ENCODE assay signal across 15 cellular contexts in genomic region chr1:207711285-207711684, GRCh38. TPM values are rescaled to one million over a fixed set of nuclear protein-coding genes. Genes with fewer than 3 reads are reported as not detected.
DNase-seq lines count a peak whose midpoint lies in the region; ATAC-seq and TF ChIP-seq lines count a peak whose summit lies in the region.
"Had no signal": no experiment of that assay in that cellular context is flagged by ENCODE, and none has a peak within 500 bp of the region (broad histone marks: within the 10 kb centered on the region; RNA-seq: fewer than 3 reads in every experiment).

No MANE protein-coding gene starts in this region.

- no peak overlapping the region for H3K27ac Mint-ChIP-seq in H9
- H3K27ac Mint-ChIP-seq: activated naive CD4-positive, alpha-beta T cell treated with anti-CD3 and anti-CD28 coated beads, Interleukin-2, amount 50 U/mL, for 24 hours; CD14-positive monocyte had no signal

- no peak overlapping the region for H3K4me3 ChIP-seq in fibroblast of pulmonary artery (replicated peaks; ENCODE audit: low read depth, low read length)
- H3K4me3 ChIP-seq: GM23248, left ventricle myocardium inferior, right atrium auricular region had no signal

- H3K27ac ChIP-seq in H9 (ENCODE audit: insufficient read length, low read depth, low read length): no peak overlapping the region
- H3K27ac ChIP-seq in substantia nigra (ENCODE audit: low read depth, low read length, poor library complexity, severe bottlenecking): no peak overlapping the region
- H3K27ac ChIP-seq: GM23248, left ventricle myocardium inferior, right atrium auricular region had no signal

- no peak overlapping the region for H2BK15ac ChIP-seq in H9 (ENCODE audit: low read depth, low read length)

- no peaks in the 10 kb centered on the region for H3K23me2 ChIP-seq in H9 (ENCODE audit: insufficient read length, low read depth, low read length, poor library complexity, severe bottlenecking)

- H4K91ac ChIP-seq in H9 (ENCODE audit: insufficient read length, low read depth, low read length): no peak overlapping the region

- no peak overlapping the region for H3K9ac ChIP-seq in H9 (ENCODE audit: extremely low read depth, insufficient read length, low read length)
- H3K9ac ChIP-seq: GM23248 had no signal

- no peak overlapping the region for H3K23ac ChIP-seq in H9 (ENCODE audit: insufficient read length, low read depth, low read length)

- H3K4me2 ChIP-seq in H9 (ENCODE audit: insufficient read depth, insufficient read length, low read length): no peak overlapping the region

- H4K20me1 ChIP-seq in H9 (ENCODE audit: control insufficient read depth, insufficient read depth, insufficient read length): no peaks in the 10 kb centered on the region

- DNase-seq in A172 (ENCODE audit: low spot score) (peak; percentile 51), H9 (peak; percentile 73), SK-MEL-5 (ENCODE audit: low read depth, low spot score) (peak; percentile 61), fibroblast of pulmonary artery (ENCODE audit: low read depth) (peak; percentile 19), substantia nigra (lab: John Stamatoyannopoulos, UW) (no peak), amniotic stem cell (lab: John Stamatoyannopoulos, UW) (no peak), NCI-H1436 treated with DMSO at 0.1 percent for 48 hours (lab: John Stamatoyannopoulos, UW) (no peak)
- DNase-seq: GM23248; left ventricle myocardium inferior; NK-92 treated with Interleukin-12 subunit alpha and Interleukin-12 subunit beta, amount 100 ng/mL, for 24 hours had no signal

- H2AK5ac ChIP-seq in H9 (ENCODE audit: insufficient read length, low read length): no peak overlapping the region

- no peaks in the 10 kb centered on the region for H3K27me3 ChIP-seq in H9 (ENCODE audit: insufficient read depth, low read length)
- H3K27me3 ChIP-seq: right atrium auricular region had no signal

- no peak overlapping the region for H2BK20ac ChIP-seq in H9 (ENCODE audit: low read depth, low read length, poor library complexity, severe bottlenecking)

- H4K5ac ChIP-seq in H9 (ENCODE audit: insufficient read length, low read depth, low read length): no peak overlapping the region

- no peak overlapping the region for H3K56ac ChIP-seq in H9 (ENCODE audit: insufficient read length, low read depth, low read length)

- no peak overlapping the region for H2AFZ ChIP-seq in H9 (ENCODE audit: low read length)
- H2AFZ ChIP-seq: GM23248 had no signal

- H3K4me1 ChIP-seq in H9 (ENCODE audit: insufficient read depth, low read length): no peaks in the 10 kb centered on the region
- H3K4me1 ChIP-seq: left ventricle myocardium inferior, right atrium auricular region had no signal

- WGBS in H9 (ENCODE audit: extremely low coverage, insufficient read length, low lambda C conversion rate): no CpG with 5 or more reads among the region's 5 CpGs

- H2BK12ac ChIP-seq in H9 (ENCODE audit: insufficient read length, low read depth, low read length): no peak overlapping the region

- H3K36me3 Mint-ChIP-seq in H9 (ENCODE audit: insufficient read depth in 1 of 3, low read depth in 3 of 3): peaks cover 0 to 8% (median 0%) of the 10 kb centered on the region in 3 experiments; a peak in 2 of 7 replicates
- H3K36me3 Mint-ChIP-seq: activated naive CD4-positive, alpha-beta T cell treated with anti-CD3 and anti-CD28 coated beads, Interleukin-2, amount 50 U/mL, for 24 hours; CD14-positive monocyte had no signal

- no peaks in the 10 kb centered on the region for H3K9me3 ChIP-seq in H9 (ENCODE audit: control insufficient read depth, low read depth, low read length)
- H3K9me3 ChIP-seq: left ventricle myocardium inferior, right atrium auricular region had no signal

- no peaks in the 10 kb centered on the region for H3K79me1 ChIP-seq in H9 (ENCODE audit: insufficient read depth, low read depth, low read length, poor library complexity, severe bottlenecking)

- no peak overlapping the region for H3K14ac ChIP-seq in H9 (ENCODE audit: insufficient read depth, low read length)

- H3K4ac ChIP-seq in H9 (ENCODE audit: low read depth, low read length): no peak overlapping the region

- no peak overlapping the region for H2BK120ac ChIP-seq in H9 (ENCODE audit: low read depth, low read length, poor library complexity, severe bottlenecking)

- ATAC-seq in GM21423 (IDR thresholded peaks at IDR 0.05; ENCODE audit: unreplicated experiment): no peak
- ATAC-seq: activated CD4-positive, CD25-positive, alpha-beta regulatory T cell treated with anti-CD3 and anti-CD28 coated beads, Interleukin-2, amount 50 U/mL, for 24 hours had no signal

- no peaks in the 10 kb centered on the region; the same call in 1 of the 2 replicates for H3K27me3 Mint-ChIP-seq in H9 (ENCODE audit: low read depth)
- H3K27me3 Mint-ChIP-seq: activated naive CD4-positive, alpha-beta T cell treated with anti-CD3 and anti-CD28 coated beads, Interleukin-2, amount 50 U/mL, for 24 hours had no signal

- H3K9me3 Mint-ChIP-seq in H9: peaks cover 0 to 5% of the 10 kb centered on the region in 2 experiments; a peak in 1 of 5 replicates
- H3K9me3 Mint-ChIP-seq: activated naive CD4-positive, alpha-beta T cell treated with anti-CD3 and anti-CD28 coated beads, Interleukin-2, amount 50 U/mL, for 24 hours had no signal

- H2BK5ac ChIP-seq in H9 (ENCODE audit: insufficient read length, low read length): no peak overlapping the region

- in situ Hi-C loops in SK-MEL-5 (cut with HindIII; ENCODE audit: low pct_unique_long_range_greater_than_20kb, low sequenced_read_pairs): no loop called here

- H3K18ac ChIP-seq in H9 (ENCODE audit: insufficient read length, low read depth, low read length): no peak overlapping the region

- H4K8ac ChIP-seq in H9 (replicated peaks; ENCODE audit: insufficient read length, low read depth, low read length): no peak overlapping the region

- H3K79me2 ChIP-seq in H9 (ENCODE audit: insufficient read depth, low read length): no peaks in the 10 kb centered on the region

- peak; percentile 39; the same call in 2 of the 3 replicates for TF ChIP-seq CTCF in H9 (conservative IDR thresholded peaks at IDR 0.05)
- TF ChIP-seq CTCF in fibroblast of pulmonary artery (IDR thresholded peaks at IDR 0.05; ENCODE audit: low read length, missing control alignments): no peak

- H3K4me3 Mint-ChIP-seq in H9: no peak overlapping the region
- H3K4me3 Mint-ChIP-seq: activated naive CD4-positive, alpha-beta T cell treated with anti-CD3 and anti-CD28 coated beads, Interleukin-2, amount 50 U/mL, for 24 hours; CD14-positive monocyte had no signal

- no peaks in the 10 kb centered on the region for H3K4me1 Mint-ChIP-seq in H9
- H3K4me1 Mint-ChIP-seq: activated naive CD4-positive, alpha-beta T cell treated with anti-CD3 and anti-CD28 coated beads, Interleukin-2, amount 50 U/mL, for 24 hours; CD14-positive monocyte had no signal

- H3T11ph ChIP-seq in H9 (ENCODE audit: low read length): no peak overlapping the region

RNA-seq across cellular contexts. Expression of gene CD46, which starts 40.6 kb away (rescaled TPM):
- total RNA-seq in A172 (2014; rRNA removed; shearing (Covaris generic)): 134 and 148 TPM in 2 replicates
- 89.2 and 90.0 TPM in 2 replicates for total RNA-seq in H9 (2021)
- 60.1 and 60.4 TPM in 2 replicates for total RNA-seq in SK-MEL-5 (2014; rRNA removed; shearing (Covaris generic))
- polyA plus RNA-seq in SK-MEL-5 (2015; cell fraction: cytosol; rRNA removed): 54.8 and 75.0 TPM in 2 replicates
- 325 and 430 TPM in 2 replicates for polyA plus RNA-seq in SK-MEL-5 (2015; cell fraction: nucleus; rRNA removed)

Comparison
In these comparisons a context has a peak if more than half of its experiments do, and no peak if none do; other contexts are left out.
1. DNase-seq: peak in A172 (single experiment), H9 (single experiment), SK-MEL-5 (single experiment) and fibroblast of pulmonary artery (single experiment); none in substantia nigra (0 of 49), amniotic stem cell (single experiment) and NCI-H1436 treated with DMSO at 0.1 percent for 48 hours (single experiment).